In genomic region chr11:2314136-2314524, GRCh38 we compare ENCODE assay signal across 12 cellular contexts. TPM values are rescaled to one million over a fixed set of nuclear protein-coding genes. Genes with fewer than 3 reads are reported as not detected.
DNase-seq lines count a peak whose midpoint lies in the region; ATAC-seq and TF ChIP-seq lines count a peak whose summit lies in the region.
"Had no signal": no experiment of that assay in that cellular context is flagged by ENCODE, and none has a peak within 500 bp of the region (broad histone marks: within the 10 kb centered on the region; RNA-seq: fewer than 3 reads in every experiment).

No MANE protein-coding gene starts in this region.

- ATAC-seq in left cardiac atrium (no peak), right cardiac atrium (no peak), HG02884 (IDR thresholded peaks at IDR 0.05; ENCODE audit: unreplicated experiment) (no peak), HG02973 (IDR thresholded peaks at IDR 0.05; ENCODE audit: unreplicated experiment) (no peak)
- no peak for ATAC-seq in naive thymus-derived CD8-positive, alpha-beta T cell

- H3K36me3 ChIP-seq in sigmoid colon (no peaks in the 10 kb centered on the region), vagina (no peaks in the 10 kb centered on the region)

- H3K27me3 ChIP-seq in right cardiac atrium (ENCODE audit: control insufficient read depth, insufficient read depth) (no peaks in the 10 kb centered on the region), sigmoid colon (no peaks in the 10 kb centered on the region), vagina (no peaks in the 10 kb centered on the region)

- peak overlapping the region in 2 of 10 donors; percentile 76 to 84 for H3K27ac Mint-ChIP-seq in naive thymus-derived CD8-positive, alpha-beta T cell

- H3K9me3 ChIP-seq in right cardiac atrium (ENCODE audit: control insufficient read depth, low read length) (no peaks in the 10 kb centered on the region), sigmoid colon (peaks cover 0 to 3% (median 0%) of the 10 kb centered on the region in 4 donors), vagina (no peaks in the 10 kb centered on the region)

- intact Hi-C loops in left cardiac atrium (cut with DNase I) = loop anchor here in 1 of 2 donors (10.0 kb wide), 1 partner anchor 581 kb away; no protein-coding TSS in a partner anchor
- intact Hi-C loops in cardiac septum (cut with DNase I) = loop anchor here (2.0 kb wide), 1 partner anchor 77 kb away; no protein-coding TSS in a partner anchor
- intact Hi-C loops in right cardiac atrium (cut with DNase I) = loop anchor here in 3 of 4 donors (5.0 to 10.0 kb wide), 3 partner anchors 53 to 88 kb away; partner anchors contain the start of genes CD81 (in 1 of the 3) and TSSC4 (in 1 of the 3)
- intact Hi-C loops in sigmoid colon (cut with DNase I) = loop anchor here (2.0 kb wide), 1 partner anchor 63 kb away; the partner anchor contains the start of gene CD81
- intact Hi-C loops in vagina (cut with DNase I) = no loop called here

- peaks cover 22 to 56% (median 42%) of the 10 kb centered on the region in 4 donors for H3K4me1 Mint-ChIP-seq in naive thymus-derived CD8-positive, alpha-beta T cell

- H3K4me3 ChIP-seq in right cardiac atrium (ENCODE audit: low read length) (no peak overlapping the region), sigmoid colon (peak overlapping the region in 1 of 4 donors; percentile 27), vagina (no peak overlapping the region)

- DNase-seq in left cardiac atrium (peak; percentile 18), cardiac septum (ENCODE audit: low spot score) (no peak), right cardiac atrium (peak; percentile 13 to 67 (median 57)), sigmoid colon (no peak), vagina (ENCODE audit: extremely low spot score in 2 of 2) (no peak)
- DNase-seq in naive thymus-derived CD8-positive, alpha-beta T cell = no peak
- DNase-seq: GF-D8, NCI-H1105 had no signal

- H3K36me3 Mint-ChIP-seq in naive thymus-derived CD8-positive, alpha-beta T cell = peaks cover 0 to 7% (median 0%) of the 10 kb centered on the region in 3 donors

- POLR2A ChIA-PET in naive thymus-derived CD8-positive, alpha-beta T cell (lab: Charles Lee) = interaction anchor here (1.5 to 2.6 kb wide), 3 partner anchors 9 to 15 kb away, joined by 5 to 19 read pairs (median 16); partner anchors contain the start of genes C11orf21 and TSPAN32

- TF ChIP-seq EP300 in sigmoid colon (IDR thresholded peaks at IDR 0.05) = no peak

- H3K4me1 ChIP-seq in right cardiac atrium (ENCODE audit: control insufficient read depth, insufficient read depth, low read length) (peaks cover 6% of the 10 kb centered on the region), sigmoid colon (peaks cover 0 to 54% (median 47%) of the 10 kb centered on the region in 4 donors), vagina (peaks cover 59% of the 10 kb centered on the region)

- H3K4me3 Mint-ChIP-seq in naive thymus-derived CD8-positive, alpha-beta T cell = no peak overlapping the region

- 84% methylated on average over 7 of the region's 7 CpGs for WGBS in right cardiac atrium
- WGBS in sigmoid colon, 2 donors = 80 to 87% methylated on average over 7 of the region's 7 CpGs

- TF ChIP-seq POLR2A in sigmoid colon (IDR thresholded peaks at IDR 0.05) (no peak), vagina (IDR thresholded peaks at IDR 0.05) (no peak)

- no peaks in the 10 kb centered on the region for H3K27me3 Mint-ChIP-seq in naive thymus-derived CD8-positive, alpha-beta T cell

- no peaks in the 10 kb centered on the region for H3K9me3 Mint-ChIP-seq in naive thymus-derived CD8-positive, alpha-beta T cell

- TF ChIP-seq CTCF in sigmoid colon (IDR thresholded peaks at IDR 0.05) (no peak), vagina (IDR thresholded peaks at IDR 0.05) (no peak)

- H3K27ac ChIP-seq in right cardiac atrium (ENCODE audit: low read length) = peak overlapping the region; percentile 82
- peak overlapping the region; percentile 83 to 90 (median 88) for H3K27ac ChIP-seq in sigmoid colon
- peak overlapping the region; percentile 97 for H3K27ac ChIP-seq in vagina
- H3K27ac ChIP-seq: VCaP had no signal

RNA-seq across cellular contexts. Expression of gene TSPAN32, which starts 12.3 kb away (rescaled TPM):
- total RNA-seq in left cardiac atrium (10 to 100 TPM; 11.6 to 15.0 TPM), cardiac septum (26.2 TPM), right cardiac atrium (10 to 100 TPM; 11.4 to 24.0 (median 14.3) TPM), sigmoid colon (1 to 10 TPM in 2 of 4 donors, under 1 TPM in 2; 0.81 to 5.3 (median 0.95) TPM), vagina (3.7 TPM)
- polyA plus RNA-seq in right cardiac atrium (11.5 TPM), sigmoid colon (1 to 10 TPM in 1 of 3 donors, not detected in 2; 4.6 TPM)
- total RNA-seq in naive thymus-derived CD8-positive, alpha-beta T cell = 100 to 1,000 TPM; 158 to 171 TPM
- polyA plus RNA-seq in naive thymus-derived CD8-positive, alpha-beta T cell = 100 to 1,000 TPM in 1 of 3 donors, 10 to 100 TPM in 2; 58.5 to 124 (median 96.6) TPM
- total RNA-seq: NCI-H460 had no signal

RNA-seq across cellular contexts. Expression of gene C11orf21, which starts 12.4 kb away (rescaled TPM):
- total RNA-seq in left cardiac atrium (10 to 100 TPM in 1 of 2 donors, 1 to 10 TPM in 1; 4.8 to 19.1 TPM), cardiac septum (23.2 TPM), right cardiac atrium (10 to 100 TPM in 3 of 4 donors, 1 to 10 TPM in 1; 3.9 to 24.2 (median 15.3) TPM), sigmoid colon (under 1 TPM in 2 of 4 donors, not detected in 2; 0.68 to 0.71 TPM), vagina (8.1 TPM)
- polyA plus RNA-seq in right cardiac atrium (13.4 TPM), sigmoid colon (1 to 10 TPM in 1 of 3 donors, not detected in 2; 6.2 TPM)
- total RNA-seq in naive thymus-derived CD8-positive, alpha-beta T cell = 100 to 1,000 TPM; 113 to 115 TPM
- 10 to 100 TPM; 13.6 to 20.2 (median 20.2) TPM for polyA plus RNA-seq in naive thymus-derived CD8-positive, alpha-beta T cell
- total RNA-seq: NCI-H460 had no signal

RNA-seq across cellular contexts. Expression of gene ASCL2, which starts 43.7 kb away (rescaled TPM):
- total RNA-seq in left cardiac atrium = under 1 TPM; 0.39 to 0.50 TPM
- not detected for total RNA-seq in cardiac septum
- total RNA-seq in right cardiac atrium = under 1 TPM in 3 of 4 donors, not detected in 1; 0.23 to 0.51 (median 0.35) TPM
- 0.20 TPM for polyA plus RNA-seq in right cardiac atrium
- under 1 TPM in 2 of 4 donors, not detected in 2; 0.28 to 0.33 TPM for total RNA-seq in sigmoid colon
- polyA plus RNA-seq in sigmoid colon = 1 to 10 TPM; 1.2 to 4.8 (median 1.4) TPM
- 3.7 TPM for total RNA-seq in vagina
- total RNA-seq in naive thymus-derived CD8-positive, alpha-beta T cell = under 1 TPM in 1 of 2 experiments, not detected in 1; 0.19 TPM
- 1 to 10 TPM in 1 of 3 donors, under 1 TPM in 1, not detected in 1; 0.23 to 2.8 TPM for polyA plus RNA-seq in naive thymus-derived CD8-positive, alpha-beta T cell
- total RNA-seq: NCI-H460 had no signal

Comparison
In these comparisons a context has a peak if more than half of its experiments do, and no peak if none do; other contexts are left out.
1. DNase-seq: peak in left cardiac atrium (single experiment) and right cardiac atrium (3 of 3); none in cardiac septum (single experiment), sigmoid colon (single experiment), vagina (0 of 2) and naive thymus-derived CD8-positive, alpha-beta T cell (0 of 10).
2. Peak in every context shown above with its lines, with median percentiles within 50 percentile points of each other: H3K27ac ChIP-seq.